Comparison of ENCODE assay signal across 9 cellular contexts in genomic region chr20:49381558-49382493, GRCh38.
DNase-seq lines count a peak whose midpoint lies in the region; ATAC-seq, FAIRE-seq and TF ChIP-seq lines count a peak whose summit lies in the region.
"Had no signal": no experiment of that assay in that cellular context is flagged by ENCODE, and none has a peak within 500 bp of the region (broad histone marks: within the 10 kb centered on the region; RNA-seq: fewer than 3 reads in every experiment).

No MANE protein-coding gene starts in this region.

- peaks cover 0 to 17% (median 3%) of the 10 kb centered on the region in 4 donors for H3K4me1 ChIP-seq in right lobe of liver
- no peaks in the 10 kb centered on the region for H3K4me1 ChIP-seq in effector memory CD4-positive, alpha-beta T cell (ENCODE audit: control insufficient read depth, insufficient read depth, low read length, poor library complexity, severe bottlenecking)

- no peaks in the 10 kb centered on the region for H3K27me3 ChIP-seq in bronchial epithelial cell (ENCODE audit: control insufficient read depth, insufficient read depth, low read length)
- no peaks in the 10 kb centered on the region for H3K27me3 ChIP-seq in right lobe of liver
- H3K27me3 ChIP-seq in effector memory CD4-positive, alpha-beta T cell (replicated peaks; ENCODE audit: control insufficient read depth, insufficient read depth, low read length, poor library complexity, severe bottlenecking) = peaks cover 7% of the 10 kb centered on the region

- peak overlapping the region in 2 of 3 donors; percentile 65 to 66 for H3K27ac ChIP-seq in right lobe of liver
- H3K27ac ChIP-seq in effector memory CD4-positive, alpha-beta T cell (ENCODE audit: insufficient read depth, low read length, poor library complexity, severe bottlenecking) = no peak overlapping the region

- no peak for FAIRE-seq in bronchial epithelial cell (lab: Jason Lieb, UNC)

- peak; percentile 91 to 96 (median 92) for ATAC-seq in right lobe of liver
- no peak for ATAC-seq in GM18867 (IDR thresholded peaks at IDR 0.05; ENCODE audit: unreplicated experiment)
- no peak for ATAC-seq in HG02840 (IDR thresholded peaks at IDR 0.05; ENCODE audit: low FRiP score, unreplicated experiment)

- H3K27ac Mint-ChIP-seq in activated naive CD8-positive, alpha-beta T cell treated with anti-CD3 and anti-CD28 coated beads for 36 hours = no peak overlapping the region

- WGBS in right lobe of liver (ENCODE audit: insufficient coverage, low coverage, low lambda C conversion rate, missing lambda C conversion rate) = 65% methylated on average over 6 of the region's 14 CpGs

- H3K9me3 ChIP-seq in right lobe of liver = no peaks in the 10 kb centered on the region
- no peaks in the 10 kb centered on the region for H3K9me3 ChIP-seq in effector memory CD4-positive, alpha-beta T cell (ENCODE audit: control insufficient read depth, low read length)

- H3K36me3 ChIP-seq in bronchial epithelial cell (ENCODE audit: control insufficient read depth, insufficient read depth, low read length) = no peaks in the 10 kb centered on the region
- no peaks in the 10 kb centered on the region for H3K36me3 ChIP-seq in right lobe of liver
- no peaks in the 10 kb centered on the region for H3K36me3 ChIP-seq in effector memory CD4-positive, alpha-beta T cell (ENCODE audit: control insufficient read depth, insufficient read depth, low read length)

- TF ChIP-seq CTCF in bronchial epithelial cell (IDR thresholded peaks at IDR 0.05; ENCODE audit: insufficient read depth, low read length, severe bottlenecking) (no peak), right lobe of liver (IDR thresholded peaks at IDR 0.05) (no peak)

- no peak overlapping the region for H3K4me3 Mint-ChIP-seq in activated naive CD8-positive, alpha-beta T cell treated with anti-CD3 and anti-CD28 coated beads for 36 hours

- peaks cover 26% of the 10 kb centered on the region for H3K27me3 Mint-ChIP-seq in activated naive CD8-positive, alpha-beta T cell treated with anti-CD3 and anti-CD28 coated beads for 36 hours

- H3K36me3 Mint-ChIP-seq in activated naive CD8-positive, alpha-beta T cell treated with anti-CD3 and anti-CD28 coated beads for 36 hours = no peaks in the 10 kb centered on the region

- no peaks in the 10 kb centered on the region for H3K9me3 Mint-ChIP-seq in activated naive CD8-positive, alpha-beta T cell treated with anti-CD3 and anti-CD28 coated beads for 36 hours

- intact Hi-C loops in right lobe of liver (cut with DNase I) = no loop called here

- H3K4me3 ChIP-seq in bronchial epithelial cell (ENCODE audit: low read depth, low read length) (no peak overlapping the region), right lobe of liver (no peak overlapping the region)
- no peak overlapping the region for H3K4me3 ChIP-seq in effector memory CD4-positive, alpha-beta T cell (ENCODE audit: insufficient read depth, low read depth, low read length, poor library complexity, severe bottlenecking)

- no peak for TF ChIP-seq POLR2A in right lobe of liver (IDR thresholded peaks at IDR 0.05)

- DNase-seq in A172 (ENCODE audit: low spot score) (peak; percentile 55), NCI-H1694 (lab: John Stamatoyannopoulos, UW) (peak; percentile 93), bronchial epithelial cell (ENCODE audit: low read depth) (peak; percentile 83), right lobe of liver (peak; percentile 86 to 96 (median 91))
- DNase-seq in effector memory CD4-positive, alpha-beta T cell = no peak
- no peak for DNase-seq in activated naive CD8-positive, alpha-beta T cell treated with anti-CD3 and anti-CD28 coated beads for 36 hours
- DNase-seq: T-helper 1 cell had no signal

- no peaks in the 10 kb centered on the region for H3K4me1 Mint-ChIP-seq in activated naive CD8-positive, alpha-beta T cell treated with anti-CD3 and anti-CD28 coated beads for 36 hours

Comparison
In these comparisons a context has a peak if more than half of its experiments do, and no peak if none do; other contexts are left out.
1. DNase-seq: peak in A172 (single experiment), NCI-H1694 (single experiment), bronchial epithelial cell (single experiment) and right lobe of liver (3 of 3); none in effector memory CD4-positive, alpha-beta T cell (0 of 3) and activated naive CD8-positive, alpha-beta T cell treated with anti-CD3 and anti-CD28 coated beads for 36 hours (single experiment).
2. ATAC-seq: peak in right lobe of liver (4 of 4); none in GM18867 (single experiment) and HG02840 (single experiment).